In genomic region chr19:40489882-40490230, GRCh38 we compare ENCODE assay signal across 17 cellular contexts. TPM values are rescaled to one million over a fixed set of nuclear protein-coding genes. Genes with fewer than 3 reads are reported as not detected.
DNase-seq lines count a peak whose midpoint lies in the region; ATAC-seq, FAIRE-seq and TF ChIP-seq lines count a peak whose summit lies in the region.
"Had no signal": no experiment of that assay in that cellular context is flagged by ENCODE, and none has a peak within 500 bp of the region (broad histone marks: within the 10 kb centered on the region; RNA-seq: fewer than 3 reads in every experiment).

No MANE protein-coding gene starts in this region.

- peak overlapping the region; percentile 43 for H3K14ac ChIP-seq in neuronal stem cell (ENCODE audit: low read length)

- no peak overlapping the region for H3K18ac ChIP-seq in neuronal stem cell (ENCODE audit: low read length)

- H3K4me3 Mint-ChIP-seq in GM23338, result no peak overlapping the region
- no peak overlapping the region for H3K4me3 Mint-ChIP-seq in dendritic cell treated with granulocyte-macrophage colony-stimulating factor and Interleukin-4, amounts not matched to agents 40 ng/mL and 50 ng/mL, for 4 days
- H3K4me3 Mint-ChIP-seq: B cell, HFFc6 had no signal

- no peaks in the 10 kb centered on the region for H3K79me1 ChIP-seq in neuronal stem cell (ENCODE audit: low read depth, low read length)

- H3K27me3 Mint-ChIP-seq in GM23338 (ENCODE audit: insufficient read depth, low read depth, poor library complexity), result peaks cover 22% of the 10 kb centered on the region
- peaks cover 66% of the 10 kb centered on the region for H3K27me3 Mint-ChIP-seq in dendritic cell treated with granulocyte-macrophage colony-stimulating factor and Interleukin-4, amounts not matched to agents 40 ng/mL and 50 ng/mL, for 4 days

- no peak overlapping the region for H3K4me3 ChIP-seq in A549
- H3K4me3 ChIP-seq in GM23338, result no peak overlapping the region
- no peak overlapping the region for H3K4me3 ChIP-seq in neuronal stem cell (ENCODE audit: low read length in 2 of 2)
- H3K4me3 ChIP-seq: HAP-1 had no signal

- H2BK12ac ChIP-seq in neuronal stem cell (ENCODE audit: low read length), result peak overlapping the region; percentile 14

- 0 out of 2 replicates have a peak, but pooled peaks cover 5% of the 10 kb centered on the region for H3K27me3 ChIP-seq in GM23338 (ENCODE audit: insufficient read depth)
- H3K27me3 ChIP-seq in neuronal stem cell (ENCODE audit: control insufficient read depth in 3 of 3, insufficient read depth in 3 of 3, low read depth in 1 of 3, low read length in 3 of 3), result peaks cover 0 to 1% (median 0%) of the 10 kb centered on the region in 3 experiments

- no peak overlapping the region for H3K27ac Mint-ChIP-seq in GM23338
- H3K27ac Mint-ChIP-seq in dendritic cell treated with granulocyte-macrophage colony-stimulating factor and Interleukin-4, amounts not matched to agents 40 ng/mL and 50 ng/mL, for 4 days, result peak overlapping the region; percentile 62
- H3K27ac Mint-ChIP-seq: B cell, HFFc6 had no signal

- DNase-seq in A549 (ENCODE audit: low read depth in 1 of 2, low spot score in 1 of 2), result no peak
- DNase-seq in GM23338 (ENCODE audit: low spot score), result no peak
- DNase-seq in neuronal stem cell (ENCODE audit: low spot score), result no peak
- no peak for DNase-seq in NCI-H1694 treated with DMSO at 0.1 percent for 48 hours (lab: John Stamatoyannopoulos, UW)
- no peak for DNase-seq in pons (ENCODE audit: low spot score)
- DNase-seq in ureter (ENCODE audit: low spot score), result no peak
- DNase-seq: DMS79, EL, GDM1, HFFc6 had no signal

- no peak for TF ChIP-seq POLR2A in A549 (IDR thresholded peaks at IDR 0.05; ENCODE audit: low read length)

- peaks cover 8% of the 10 kb centered on the region for H3K4me1 Mint-ChIP-seq in GM23338
- H3K4me1 Mint-ChIP-seq in dendritic cell treated with granulocyte-macrophage colony-stimulating factor and Interleukin-4, amounts not matched to agents 40 ng/mL and 50 ng/mL, for 4 days (ENCODE audit: low read depth), result peaks cover 10% of the 10 kb centered on the region

- no peaks in the 10 kb centered on the region for H4K20me1 ChIP-seq in GM23338 (replicated peaks; ENCODE audit: insufficient read depth)

- TF ChIP-seq CTCF in A549 (IDR thresholded peaks at IDR 0.05) (no peak), GM23338 (conservative IDR thresholded peaks at IDR 0.05; ENCODE audit: low read depth in 2 of 2) (no peak)

- POLR2A ChIA-PET in A549 (lab: Yijun Ruan, JAX), result no interaction called here

- no peak overlapping the region for H3K27ac ChIP-seq in A549
- no peak overlapping the region for H3K27ac ChIP-seq in GM23338 (ENCODE audit: low read depth)
- H3K27ac ChIP-seq in neuronal stem cell (replicated peaks; ENCODE audit: low read length), result no peak overlapping the region

- TF ChIP-seq EP300 in A549 (IDR thresholded peaks at IDR 0.05), result no peak

- H2AK5ac ChIP-seq in neuronal stem cell (ENCODE audit: low read depth, low read length), result peak overlapping the region; percentile 51

- CTCF ChIA-PET in A549 (lab: Yijun Ruan, JAX), result interaction anchor here (1.6 to 3.8 kb wide), 4 partner anchors 11 to 145 kb away, joined by 4 to 25 read pairs (median 17); partner anchors contain the start of genes BLVRB and SPTBN4

- H3K4ac ChIP-seq in neuronal stem cell (ENCODE audit: low read length), result peak overlapping the region; percentile 54

- 67% methylated on average over 25 of the region's 25 CpGs for WGBS in A549 (ENCODE audit: missing lambda C conversion rate)
- WGBS in neuronal stem cell (ENCODE audit: extremely low coverage in 2 of 2, insufficient read length in 2 of 2, insufficient replicate concordance in 1 of 2), 2 donors, result no CpG with 5 or more reads among the region's 25 CpGs

- no peak for TF ChIP-seq RAD21 in A549 (conservative IDR thresholded peaks at IDR 0.05 in 1 of 2, IDR thresholded peaks at IDR 0.05 in 1 of 2)

- H3K23ac ChIP-seq in neuronal stem cell (ENCODE audit: low read depth, low read length, poor library complexity), result peak overlapping the region; percentile 46

- no peaks in the 10 kb centered on the region for H3K36me3 ChIP-seq in GM23338 (ENCODE audit: insufficient read depth)
- H3K36me3 ChIP-seq in neuronal stem cell (replicated peaks in 1 of 2; ENCODE audit: control insufficient read depth in 2 of 2, insufficient read depth in 2 of 2, low read length in 2 of 2), result no peaks in the 10 kb centered on the region
- H3K36me3 ChIP-seq: HAP-1 had no signal

- H3K4me2 ChIP-seq in A549 (peak overlapping the region; percentile 27; the same call in 1 of the 3 replicates), GM23338 (no peak overlapping the region), neuronal stem cell (ENCODE audit: insufficient read depth, low read length, poor library complexity, severe bottlenecking) (no peak overlapping the region)

- FAIRE-seq in A549 (lab: Jason Lieb, UNC), result no peak
- FAIRE-seq: GM19239, HepG2, HTR-8/SVneo had no signal

- H4K8ac ChIP-seq in neuronal stem cell (ENCODE audit: low read depth, low read length), result peak overlapping the region; percentile 27

- no peak overlapping the region for H4K91ac ChIP-seq in neuronal stem cell (ENCODE audit: low read depth, low read length, poor library complexity)

- 0 out of 2 replicates have a peak, but pooled peaks cover 11% of the 10 kb centered on the region for H3K9me2 ChIP-seq in GM23338 (ENCODE audit: insufficient read depth)

- H3K79me2 ChIP-seq in GM23338 (replicated peaks; ENCODE audit: insufficient read depth), result no peaks in the 10 kb centered on the region

- no peak overlapping the region for H2BK5ac ChIP-seq in neuronal stem cell (ENCODE audit: low read length)

- ATAC-seq in A549 (peak in 1 of 2 experiments; percentile 2; a peak in 1 of 6 replicates), GM23338 (no peak)
- ATAC-seq: HepG2 had no signal

- no peaks in the 10 kb centered on the region for H3K36me3 Mint-ChIP-seq in GM23338 (ENCODE audit: low read depth)
- H3K36me3 Mint-ChIP-seq in dendritic cell treated with granulocyte-macrophage colony-stimulating factor and Interleukin-4, amounts not matched to agents 40 ng/mL and 50 ng/mL, for 4 days (ENCODE audit: low read depth), result no peaks in the 10 kb centered on the region
- H3K36me3 Mint-ChIP-seq: CD14-positive monocyte had no signal

- H2BK120ac ChIP-seq in neuronal stem cell (ENCODE audit: low read depth, low read length), result no peak overlapping the region

- H2BK15ac ChIP-seq in neuronal stem cell (ENCODE audit: low read length), result no peak overlapping the region

- no peaks in the 10 kb centered on the region for H3F3A ChIP-seq in GM23338 (replicated peaks; ENCODE audit: low read depth)

- H3K9me3 ChIP-seq in A549, result no peaks in the 10 kb centered on the region
- peaks cover 7 to 9% of the 10 kb centered on the region in 2 donors for H3K9me3 ChIP-seq in neuronal stem cell (replicated peaks in 1 of 2; ENCODE audit: control insufficient read depth in 2 of 2, insufficient read depth in 1 of 2, low read depth in 1 of 2, low read length in 2 of 2)
- H3K9me3 ChIP-seq: HAP-1 had no signal

- H3K4me1 ChIP-seq in A549, result 0 out of 3 replicates have a peak, but pooled peaks cover 6% of the 10 kb centered on the region
- H3K4me1 ChIP-seq in GM23338 (ENCODE audit: insufficient read depth), result no peaks in the 10 kb centered on the region; the same call in 1 of the 2 replicates
- no peaks in the 10 kb centered on the region for H3K4me1 ChIP-seq in neuronal stem cell (ENCODE audit: control insufficient read depth in 2 of 2, insufficient read depth in 1 of 2, low read depth in 1 of 2, low read length in 2 of 2)

- peaks cover 14% of the 10 kb centered on the region for H3K9me3 Mint-ChIP-seq in GM23338
- H3K9me3 Mint-ChIP-seq in dendritic cell treated with granulocyte-macrophage colony-stimulating factor and Interleukin-4, amounts not matched to agents 40 ng/mL and 50 ng/mL, for 4 days, result no peaks in the 10 kb centered on the region
- H3K9me3 Mint-ChIP-seq: HFFc6 had no signal

- intact Hi-C loops in dendritic cell treated with granulocyte-macrophage colony-stimulating factor and Interleukin-4, amounts not matched to agents 40 ng/mL and 50 ng/mL, for 4 days (cut with micrococcal nuclease), result no loop called here

- H3K9ac ChIP-seq in neuronal stem cell (ENCODE audit: low read depth, low read length, poor library complexity), result no peak overlapping the region

- H2AFZ ChIP-seq in GM23338, result peak overlapping the region; percentile 80; the same call in 1 of the 2 replicates
- H2AFZ ChIP-seq in neuronal stem cell (ENCODE audit: low read length), result peak overlapping the region; percentile 13

TF ChIP-seq in GM23338, 12 proteins besides CTCF, POLR2A, EP300 and RAD21 (continues in another document):
- TF ChIP-seq ZNF114 (CRISPR knock-in tag; IDR thresholded peaks at IDR 0.05), result no peak

RNA-seq across cellular contexts. Expression of gene SPTBN4, which starts 23.1 kb away (rescaled TPM):
- 1.4 and 2.2 TPM in 2 replicates for polyA plus RNA-seq in A549 (2011; rRNA removed)
- 2.0 TPM in 2 replicates for polyA plus RNA-seq in A549 (2012; cell fraction: cytosol; rRNA removed)
- 3.9 and 4.2 TPM in 2 replicates for polyA plus RNA-seq in A549 (2012; cell fraction: nucleus; rRNA removed)
- polyA plus RNA-seq in A549 (2017; fragmentation: RNase III; extraction: RNeasy Plus Mini Kit Qiagen cat#74134 plus additional on column Dnase treatment), result 1.2 to 2.0 TPM (median 1.4 TPM) in 3 replicates
- 1.1 and 1.2 TPM in 2 replicates for polyA minus RNA-seq in A549 (2011; rRNA and poly(A)+ RNA removed)
- 2.3 and 4.5 TPM in 2 replicates for total RNA-seq in GM23338 (2014; rRNA removed; shearing (Covaris generic))
- polyA plus RNA-seq in GM23338 (2016; fragmentation: Nextera tagmentation; extraction: Ambion mirVana), result 1.6 and 2.2 TPM in 2 replicates
- polyA plus RNA-seq in neuronal stem cell (2013, experiment 1 of 2), result 1.4 TPM
- 2.0 TPM for polyA plus RNA-seq in neuronal stem cell (2013, experiment 2 of 2)
- total RNA-seq in ureter, result 2.6 TPM
- polyA plus RNA-seq: CD14-positive monocyte had no signal

RNA-seq across cellular contexts. Expression of gene BLVRB, which starts 24.3 kb away (rescaled TPM):
- 202 and 241 TPM in 2 replicates for polyA plus RNA-seq in A549 (2011; rRNA removed)
- 713 and 819 TPM in 2 replicates for polyA plus RNA-seq in A549 (2012; cell fraction: cytosol; rRNA removed)
- polyA plus RNA-seq in A549 (2012; cell fraction: nucleus; rRNA removed), result 565 and 810 TPM in 2 replicates
- polyA plus RNA-seq in A549 (2017; fragmentation: RNase III; extraction: RNeasy Plus Mini Kit Qiagen cat#74134 plus additional on column Dnase treatment), result 280 to 298 TPM (median 296 TPM) in 3 replicates
- polyA minus RNA-seq in A549 (2011; rRNA and poly(A)+ RNA removed), result 192 and 225 TPM in 2 replicates
- 51.7 and 53.7 TPM in 2 replicates for total RNA-seq in GM23338 (2014; rRNA removed; shearing (Covaris generic))
- 43.7 and 45.6 TPM in 2 replicates for polyA plus RNA-seq in GM23338 (2016; fragmentation: Nextera tagmentation; extraction: Ambion mirVana)
- 25.7 TPM for polyA plus RNA-seq in neuronal stem cell (2013, experiment 1 of 2)
- 25.5 TPM for polyA plus RNA-seq in neuronal stem cell (2013, experiment 2 of 2)
- total RNA-seq in ureter, result 62.6 TPM

RNA-seq across cellular contexts. Expression of gene SERTAD3, which starts 45.7 kb away (rescaled TPM):
- polyA plus RNA-seq in A549 (2011; rRNA removed) (40.2 and 41.7 TPM in 2 replicates), A549 (2017; fragmentation: RNase III; extraction: RNeasy Plus Mini Kit Qiagen cat#74134 plus additional on column Dnase treatment) (35.5 to 41.2 TPM (median 39.7 TPM) in 3 replicates), GM23338 (2016; fragmentation: Nextera tagmentation; extraction: Ambion mirVana) (24.1 and 27.9 TPM in 2 replicates)
- 24.7 and 32.8 TPM in 2 replicates for polyA plus RNA-seq in A549 (2012; cell fraction: cytosol; rRNA removed)
- 26.5 and 34.1 TPM in 2 replicates for polyA plus RNA-seq in A549 (2012; cell fraction: nucleus; rRNA removed)
- 63.1 and 71.7 TPM in 2 replicates for polyA minus RNA-seq in A549 (2011; rRNA and poly(A)+ RNA removed)
- 15.4 and 21.3 TPM in 2 replicates for total RNA-seq in GM23338 (2014; rRNA removed; shearing (Covaris generic))
- 13.1 TPM for polyA plus RNA-seq in neuronal stem cell (2013, experiment 1 of 2)
- 13.1 TPM for polyA plus RNA-seq in neuronal stem cell (2013, experiment 2 of 2)
- total RNA-seq in ureter, result 34.3 TPM
